8 cellular contexts compared by ENCODE assay signal in the genomic region with DNA sequence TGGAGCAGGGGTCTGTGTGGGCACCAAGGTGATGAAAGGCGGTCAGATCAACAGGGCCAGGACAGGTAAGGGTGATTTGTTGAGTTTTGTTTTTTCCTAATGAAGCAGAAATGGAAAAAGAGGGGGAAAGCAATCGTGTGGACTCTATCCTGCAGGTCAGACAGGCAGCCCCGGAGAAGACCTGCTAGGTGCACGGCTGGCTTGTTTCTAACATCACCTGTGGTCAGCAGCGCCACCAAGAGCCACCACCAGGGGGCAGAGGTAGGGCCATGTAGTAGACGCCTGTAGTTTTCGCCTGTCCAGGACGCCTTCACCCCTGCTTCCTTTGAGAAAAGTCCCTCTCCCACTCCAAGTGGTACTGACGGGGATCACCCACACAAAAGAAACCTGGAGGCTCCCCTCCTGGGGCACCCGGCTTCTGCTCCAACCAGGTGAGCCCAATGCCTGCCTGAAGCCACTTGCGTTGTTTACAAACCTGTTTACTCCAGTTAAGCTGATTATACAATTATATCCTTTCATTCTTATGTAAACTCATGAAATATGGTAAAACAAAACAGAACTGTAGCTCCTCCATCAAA. TPM values are rescaled to one million over a fixed set of nuclear protein-coding genes. Genes with fewer than 3 reads are reported as not detected.
DNase-seq lines count a peak whose midpoint lies in the region; ATAC-seq and TF ChIP-seq lines count a peak whose summit lies in the region.

No MANE protein-coding gene starts in this region.

- no peaks in the 10 kb centered on the region for H3K9me3 ChIP-seq in Caco-2

- H3K4me3 Mint-ChIP-seq in Caco-2 (ENCODE audit: unreplicated experiment) (peak overlapping the region; percentile 12), memory B cell (no peak overlapping the region)
- H3K4me3 Mint-ChIP-seq in activated CD8-positive, alpha-beta T cell treated with anti-CD3 and anti-CD28 coated beads for 36 hours: no peak overlapping the region

- ATAC-seq in HG03135 (IDR thresholded peaks at IDR 0.05; ENCODE audit: unreplicated experiment): peak; percentile 45
- peak; percentile 53 for ATAC-seq in activated CD8-positive, alpha-beta T cell treated with anti-CD3 and anti-CD28 coated beads for 36 hours
- ATAC-seq in memory B cell (ENCODE audit: low read depth): peak; percentile 30
- ATAC-seq in GM21360 (IDR thresholded peaks at IDR 0.05; ENCODE audit: unreplicated experiment): no peak

- BruUV-seq in Caco-2 (replicated peaks; lab: Mats Ljungman, UMichigan): no TSS peak

- intact Hi-C loops in Caco-2 (cut with micrococcal nuclease; ENCODE audit: unreplicated experiment): loop anchor here (1.0 to 5.0 kb wide), 4 partner anchors 36 to 409 kb away; no protein-coding TSS in a partner anchor
- intact Hi-C loops in activated CD8-positive, alpha-beta T cell treated with anti-CD3 and anti-CD28 coated beads for 36 hours (cut with micrococcal nuclease): no loop called here

- peaks cover 8% of the 10 kb centered on the region for H3K4me1 ChIP-seq in Caco-2

- H3K36me3 Mint-ChIP-seq in Caco-2 (ENCODE audit: insufficient read depth, unreplicated experiment) (peaks cover 36% of the 10 kb centered on the region), memory B cell (peaks cover 9% of the 10 kb centered on the region)
- peaks cover 30% of the 10 kb centered on the region for H3K36me3 Mint-ChIP-seq in activated CD8-positive, alpha-beta T cell treated with anti-CD3 and anti-CD28 coated beads for 36 hours (ENCODE audit: low read depth)

- no peak overlapping the region for H3K4me3 ChIP-seq in Caco-2 (ENCODE audit: low read depth, low read length)

- peak; percentile 93 to 95 for DNase-seq in Caco-2
- peak; percentile 92 for DNase-seq in NCI-H774 (lab: John Stamatoyannopoulos, UW)
- peak; percentile 93 for DNase-seq in activated CD8-positive, alpha-beta T cell treated with anti-CD3 and anti-CD28 coated beads for 36 hours
- peak; percentile 75 for DNase-seq in effector CD4-positive, alpha-beta T cell
- peak; percentile 75 to 87 for DNase-seq in memory B cell (ENCODE audit: low spot score in 2 of 2)
- peak; percentile 77 for DNase-seq in stimulated activated CD8-positive, alpha-beta memory T cell treated with anti-CD3 and anti-CD28 coated beads, Interleukin-15, amount 100 ng/mL, for 24 hours (ENCODE audit: low read depth)

- H3K9me3 Mint-ChIP-seq in Caco-2 (ENCODE audit: unreplicated experiment) (no peaks in the 10 kb centered on the region), memory B cell (peaks cover 3% of the 10 kb centered on the region)
- H3K9me3 Mint-ChIP-seq in activated CD8-positive, alpha-beta T cell treated with anti-CD3 and anti-CD28 coated beads for 36 hours: no peaks in the 10 kb centered on the region

- H3K27me3 ChIP-seq in Caco-2 (replicated peaks; ENCODE audit: control insufficient read depth, insufficient read depth, low read length): no peaks in the 10 kb centered on the region

- H3K27me3 Mint-ChIP-seq in Caco-2 (ENCODE audit: insufficient read depth, unreplicated experiment): no peaks in the 10 kb centered on the region
- no peaks in the 10 kb centered on the region for H3K27me3 Mint-ChIP-seq in activated CD8-positive, alpha-beta T cell treated with anti-CD3 and anti-CD28 coated beads for 36 hours
- peaks cover 9% of the 10 kb centered on the region for H3K27me3 Mint-ChIP-seq in memory B cell

- peak; percentile 95 to 96 for TF ChIP-seq CTCF in Caco-2 (IDR thresholded peaks at IDR 0.05; ENCODE audit: insufficient read depth in 1 of 2, low read depth in 1 of 2, low read length in 1 of 2, severe bottlenecking in 1 of 2, unreplicated experiment in 1 of 2)
- TF ChIP-seq CTCF in activated CD8-positive, alpha-beta T cell treated with anti-CD3 and anti-CD28 coated beads for 36 hours (IDR thresholded peaks at IDR 0.05): peak; percentile 98

- H3K4me1 Mint-ChIP-seq in Caco-2 (ENCODE audit: low read depth, unreplicated experiment): peaks cover 13% of the 10 kb centered on the region
- peaks cover 34% of the 10 kb centered on the region for H3K4me1 Mint-ChIP-seq in activated CD8-positive, alpha-beta T cell treated with anti-CD3 and anti-CD28 coated beads for 36 hours (ENCODE audit: low read depth)
- peaks cover 21% of the 10 kb centered on the region for H3K4me1 Mint-ChIP-seq in memory B cell

- CTCF ChIA-PET in Caco-2 (lab: Charles Lee): interaction anchor here (0.5 to 1.2 kb wide), 7 partner anchors 16 to 1151 kb away, joined by 3 to 6 read pairs (median 4); no protein-coding TSS in a partner anchor
- CTCF ChIA-PET in activated CD8-positive, alpha-beta T cell treated with anti-CD3 and anti-CD28 coated beads for 36 hours (lab: Charles Lee): interaction anchor here (0.6 to 3.5 kb wide), 39 partner anchors 8 to 377 kb away, joined by 3 to 29 read pairs (median 4); a partner anchor contains a TSS

- POLR2A ChIA-PET in Caco-2 (lab: Charles Lee): no interaction called here
- POLR2A ChIA-PET in activated CD8-positive, alpha-beta T cell treated with anti-CD3 and anti-CD28 coated beads for 36 hours (lab: Charles Lee): interaction anchor here (1.2 kb wide), 1 partner anchor 11 kb away, joined by 3 read pairs; no protein-coding TSS in a partner anchor

- H3K36me3 ChIP-seq in Caco-2 (ENCODE audit: control insufficient read depth, insufficient read depth, low read length): 0 out of 2 replicates have a peak, but pooled peaks cover 1% of the 10 kb centered on the region

- no peak overlapping the region for H3K27ac Mint-ChIP-seq in Caco-2 (ENCODE audit: unreplicated experiment)
- no peak overlapping the region for H3K27ac Mint-ChIP-seq in activated CD8-positive, alpha-beta T cell treated with anti-CD3 and anti-CD28 coated beads for 36 hours
- no peak overlapping the region for H3K27ac Mint-ChIP-seq in memory B cell

RNA-seq across cellular contexts. Expression of a gene that starts 54.2 kb away (rescaled TPM):
- total RNA-seq in Caco-2 (2022): 92.0 and 96.1 TPM in 2 replicates
- total RNA-seq in activated CD8-positive, alpha-beta T cell treated with anti-CD3 and anti-CD28 coated beads for 36 hours: 10 to 100 TPM; 79.7 to 91.6 TPM
